17 cellular contexts compared by ENCODE assay signal in the genomic region with DNA sequence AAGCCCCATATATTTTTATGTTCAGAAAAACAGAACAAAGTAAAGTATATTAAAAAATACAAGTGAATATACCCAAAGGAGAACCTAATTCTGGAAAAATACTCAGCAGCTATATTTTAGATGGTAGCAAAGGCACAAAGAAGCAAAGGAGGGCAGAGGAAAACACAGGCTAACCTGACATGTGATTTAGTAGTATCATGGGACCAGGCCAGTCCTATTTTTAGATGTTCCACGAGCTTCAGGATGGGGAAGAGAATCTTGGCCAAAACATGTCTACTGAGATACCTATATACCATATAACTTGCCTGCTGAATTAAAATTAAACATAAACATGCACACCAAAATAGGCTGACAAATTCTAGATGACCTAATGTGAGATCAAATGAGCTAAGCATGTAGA. TPM values are rescaled to one million over a fixed set of nuclear protein-coding genes. Genes with fewer than 3 reads are reported as not detected.
DNase-seq lines count a peak whose midpoint lies in the region; FAIRE-seq and TF ChIP-seq lines count a peak whose summit lies in the region.
"Had no signal": no experiment of that assay in that cellular context is flagged by ENCODE, and none has a peak within 500 bp of the region (broad histone marks: within the 10 kb centered on the region; RNA-seq: fewer than 3 reads in every experiment).

No MANE protein-coding gene starts in this region.

- no peak overlapping the region for H2AFZ ChIP-seq in astrocyte (ENCODE audit: low read depth, low read length)
- H2AFZ ChIP-seq: GM23248 had no signal

- FAIRE-seq in astrocyte (lab: Jason Lieb, UNC), result no peak
- FAIRE-seq: colon, GM19239 had no signal

- peaks cover 6% of the 10 kb centered on the region for H3K4me1 Mint-ChIP-seq in astrocyte (ENCODE audit: low read depth, unreplicated experiment)
- H3K4me1 Mint-ChIP-seq: CD14-positive monocyte had no signal

- DNase-seq in astrocyte (ENCODE audit: low read depth), result no peak
- peak; percentile 38 for DNase-seq in foreskin melanocyte
- DNase-seq in midbrain (lab: John Stamatoyannopoulos, UW), result peak; percentile 46
- no peak for DNase-seq in tibial nerve (ENCODE audit: low spot score in 2 of 2)
- no peak for DNase-seq in LoVo (ENCODE audit: low spot score)
- no peak for DNase-seq in HPDE6-E6E7 (ENCODE audit: extremely low spot score)
- no peak for DNase-seq in NCI-H526 treated with DMSO at 0.1 percent for 48 hours (lab: John Stamatoyannopoulos, UW)
- DNase-seq: GM23248, mesendoderm, NCI-H1436 treated with DMSO at 0.1 percent for 48 hours, NCI-H446 had no signal

- H3K27ac Mint-ChIP-seq in astrocyte (ENCODE audit: unreplicated experiment), result no peak overlapping the region

- H3K9me3 Mint-ChIP-seq in astrocyte (ENCODE audit: unreplicated experiment), result no peaks in the 10 kb centered on the region
- H3K9me3 Mint-ChIP-seq: activated naive CD4-positive, alpha-beta T cell treated with anti-CD3 and anti-CD28 coated beads, Interleukin-2, amount 50 U/mL, for 24 hours; IgD-negative memory B cell had no signal

- H3K4me3 Mint-ChIP-seq in astrocyte (ENCODE audit: unreplicated experiment), result peak overlapping the region; percentile 12
- H3K4me3 Mint-ChIP-seq: activated naive CD4-positive, alpha-beta T cell treated with anti-CD3 and anti-CD28 coated beads, Interleukin-2, amount 50 U/mL, for 24 hours; CD14-positive monocyte; IgD-negative memory B cell had no signal

- no peak overlapping the region for H3K4me3 ChIP-seq in astrocyte (ENCODE audit: insufficient read depth, low read depth, low read length)
- no peak overlapping the region for H3K4me3 ChIP-seq in tibial nerve
- H3K4me3 ChIP-seq: GM23248, ovary had no signal

- no peaks in the 10 kb centered on the region for H3K79me2 ChIP-seq in astrocyte (ENCODE audit: insufficient read depth, low read length)

- no peak for TF ChIP-seq CTCF in astrocyte (IDR thresholded peaks at IDR 0.05; ENCODE audit: insufficient read depth, low read depth, low read length)
- no peak for TF ChIP-seq CTCF in tibial nerve (IDR thresholded peaks at IDR 0.05)

- no peaks in the 10 kb centered on the region for H3K4me1 ChIP-seq in astrocyte (ENCODE audit: insufficient read depth, low read length)
- H3K4me1 ChIP-seq in tibial nerve, result peaks cover 0 to 12% (median 0%) of the 10 kb centered on the region in 4 donors

- no peak for TF ChIP-seq POLR2A in tibial nerve (IDR thresholded peaks at IDR 0.05)

- no peak overlapping the region for H3K4me2 ChIP-seq in astrocyte (ENCODE audit: low read length)

- 13 to 17% methylated on average over 1 of the region's 1 CpG for WGBS in tibial nerve, 2 donors

- peak in 1 of 2 donors; percentile 60 for TF ChIP-seq EP300 in tibial nerve (IDR thresholded peaks at IDR 0.05)

- H3K9me3 ChIP-seq in astrocyte (ENCODE audit: insufficient read depth, low read depth, low read length) (no peaks in the 10 kb centered on the region), tibial nerve (no peaks in the 10 kb centered on the region)
- H3K9me3 ChIP-seq: ovary had no signal

- H3K36me3 ChIP-seq in astrocyte (ENCODE audit: insufficient read depth, low read length), result peaks cover 3% of the 10 kb centered on the region
- H3K36me3 ChIP-seq in tibial nerve, result peaks cover 0 to 18% (median 4%) of the 10 kb centered on the region in 3 donors
- H3K36me3 ChIP-seq: ovary had no signal

- H4K20me1 ChIP-seq in astrocyte (ENCODE audit: insufficient read depth, low read length), result peaks cover 7% of the 10 kb centered on the region

- H3K36me3 Mint-ChIP-seq in astrocyte (ENCODE audit: low read depth, unreplicated experiment), result peaks cover 2% of the 10 kb centered on the region

- no peaks in the 10 kb centered on the region for H3K27me3 Mint-ChIP-seq in astrocyte (ENCODE audit: low read depth, unreplicated experiment)
- H3K27me3 Mint-ChIP-seq: activated naive CD4-positive, alpha-beta T cell treated with anti-CD3 and anti-CD28 coated beads, Interleukin-2, amount 50 U/mL, for 24 hours; IgD-negative memory B cell had no signal

- H3K27me3 ChIP-seq in astrocyte (ENCODE audit: insufficient read depth, low read length), result no peaks in the 10 kb centered on the region
- H3K27me3 ChIP-seq in tibial nerve, result no peaks in the 10 kb centered on the region
- H3K27me3 ChIP-seq: ovary had no signal

- H3K9ac ChIP-seq in astrocyte (ENCODE audit: low read length), result no peak overlapping the region
- H3K9ac ChIP-seq: GM23248 had no signal

- H3K27ac ChIP-seq in astrocyte (ENCODE audit: low read depth, low read length) (no peak overlapping the region), tibial nerve (peak overlapping the region in 3 of 4 donors; percentile 48 to 50 (median 48))
- H3K27ac ChIP-seq: GM23248 had no signal

RNA-seq across cellular contexts. Expression of a gene that starts 32.9 kb away (rescaled TPM):
- 8.6 and 10.7 TPM in 2 replicates for total RNA-seq in astrocyte
- total RNA-seq in tibial nerve, result 10 to 100 TPM; 15.1 to 19.9 (median 17.5) TPM

RNA-seq across cellular contexts. Expression of a gene that starts 33.0 kb away (rescaled TPM):
- 62.6 and 68.8 TPM in 2 replicates for total RNA-seq in astrocyte
- 10 to 100 TPM; 18.0 to 31.0 (median 26.7) TPM for total RNA-seq in tibial nerve

RNA-seq across cellular contexts. Expression of a gene that starts 34.9 kb away (rescaled TPM):
- total RNA-seq in astrocyte (26.6 and 43.8 TPM in 2 replicates), tibial nerve (1,000 to 10,000 TPM in 1 of 4 donors, 100 to 1,000 TPM in 3; 720 to 2,221 (median 908) TPM)

RNA-seq across cellular contexts. Expression of a gene that starts 54.1 kb away (rescaled TPM):
- total RNA-seq in astrocyte (0.11 and 0.29 TPM in 2 replicates), tibial nerve (10 to 100 TPM in 2 of 4 donors, 1 to 10 TPM in 2; 6.1 to 21.3 (median 11.4) TPM)
- total RNA-seq: GM23248 had no signal

Comparison
In these comparisons a context has a peak if more than half of its experiments do, and no peak if none do; other contexts are left out.
1. DNase-seq: peak in foreskin melanocyte (single experiment) and midbrain (single experiment); none in astrocyte (single experiment), tibial nerve (0 of 2), LoVo (single experiment), HPDE6-E6E7 (single experiment) and NCI-H526 treated with DMSO at 0.1 percent for 48 hours (single experiment).
2. RNA of a gene that starts 34.9 kb away (total RNA-seq): 720 to 2,221 TPM in tibial nerve; 26.6 to 43.8 TPM in astrocyte; every median in the first group is over 10 times any median in the second.